ENCODE assay signal across 14 cellular contexts in genomic region chr14:31880935-31881334, GRCh38.
DNase-seq lines count a peak whose midpoint lies in the region; ATAC-seq and TF ChIP-seq lines count a peak whose summit lies in the region.
"Had no signal": no experiment of that assay in that cellular context is flagged by ENCODE, and none has a peak within 500 bp of the region (broad histone marks: within the 10 kb centered on the region; RNA-seq: fewer than 3 reads in every experiment).

No MANE protein-coding gene starts in this region.

- H3K4me1 ChIP-seq in adipocyte (ENCODE audit: control insufficient read depth, insufficient read depth, low read length) = peaks cover 23% of the 10 kb centered on the region
- H3K4me1 ChIP-seq in CD8-positive, alpha-beta memory T cell (ENCODE audit: insufficient read depth, low read length) = no peaks in the 10 kb centered on the region
- no peaks in the 10 kb centered on the region for H3K4me1 ChIP-seq in suprapubic skin

- no peak for TF ChIP-seq POLR2A in suprapubic skin (IDR thresholded peaks at IDR 0.05)

- no peak for TF ChIP-seq EP300 in suprapubic skin (IDR thresholded peaks at IDR 0.05)

- no peaks in the 10 kb centered on the region for H3K4me1 Mint-ChIP-seq in CD8-positive, alpha-beta memory T cell

- H3K4me3 Mint-ChIP-seq in CD8-positive, alpha-beta memory T cell = no peak overlapping the region
- H3K4me3 Mint-ChIP-seq: endodermal cell had no signal

- POLR2A ChIA-PET in CD8-positive, alpha-beta memory T cell (lab: Charles Lee) = no interaction called here

- no peaks in the 10 kb centered on the region for H3K36me3 ChIP-seq in adipocyte (ENCODE audit: control insufficient read depth, insufficient read depth, low read length, severe bottlenecking)
- no peaks in the 10 kb centered on the region for H3K36me3 ChIP-seq in CD8-positive, alpha-beta memory T cell (ENCODE audit: insufficient read depth, low read length)
- no peaks in the 10 kb centered on the region for H3K36me3 ChIP-seq in suprapubic skin
- H3K36me3 ChIP-seq: BLaER1 had no signal

- H3K36me3 Mint-ChIP-seq in CD8-positive, alpha-beta memory T cell = no peaks in the 10 kb centered on the region

- no peak overlapping the region for H3K9ac ChIP-seq in adipocyte (ENCODE audit: low read length)
- H3K9ac ChIP-seq: BLaER1 had no signal

- TF ChIP-seq CTCF in suprapubic skin (IDR thresholded peaks at IDR 0.05) = no peak

- H3K4me3 ChIP-seq in adipocyte (ENCODE audit: low read length) = no peak overlapping the region
- H3K4me3 ChIP-seq in CD8-positive, alpha-beta memory T cell (ENCODE audit: low read length) = no peak overlapping the region
- no peak overlapping the region for H3K4me3 ChIP-seq in suprapubic skin
- H3K4me3 ChIP-seq: BLaER1 had no signal

- no peak for ATAC-seq in GM21576 (IDR thresholded peaks at IDR 0.05; ENCODE audit: unreplicated experiment)
- ATAC-seq: right cardiac atrium had no signal

- H3K27me3 Mint-ChIP-seq in CD8-positive, alpha-beta memory T cell = peaks cover 2 to 5% of the 10 kb centered on the region in 2 donors

- no peak overlapping the region for H3K27ac Mint-ChIP-seq in CD8-positive, alpha-beta memory T cell
- H3K27ac Mint-ChIP-seq: endodermal cell had no signal

- no peaks in the 10 kb centered on the region for H3K27me3 ChIP-seq in adipocyte (replicated peaks; ENCODE audit: control insufficient read depth, insufficient read depth, low read length)
- H3K27me3 ChIP-seq in CD8-positive, alpha-beta memory T cell (ENCODE audit: insufficient read depth, low read length, poor library complexity, severe bottlenecking) = no peaks in the 10 kb centered on the region
- no peaks in the 10 kb centered on the region for H3K27me3 ChIP-seq in suprapubic skin
- H3K27me3 ChIP-seq: BLaER1 had no signal

- H3K9me3 ChIP-seq in adipocyte (ENCODE audit: control insufficient read depth, low read length) (no peaks in the 10 kb centered on the region), suprapubic skin (no peaks in the 10 kb centered on the region)
- H3K9me3 ChIP-seq in CD8-positive, alpha-beta memory T cell (ENCODE audit: low read length) = no peaks in the 10 kb centered on the region
- H3K9me3 ChIP-seq: BLaER1 had no signal

- H3K27ac ChIP-seq in CD8-positive, alpha-beta memory T cell (ENCODE audit: low read depth, low read length) = no peak overlapping the region
- H3K27ac ChIP-seq in suprapubic skin = no peak overlapping the region
- H3K27ac ChIP-seq: BLaER1 had no signal

- DNase-seq in A172 (ENCODE audit: low spot score) = peak; percentile 72
- peak; percentile 94 for DNase-seq in HCEC 1CT
- DNase-seq in adipocyte (ENCODE audit: low read depth) = peak; percentile 90
- peak; percentile 10 for DNase-seq in iPS-NIHi11 (ENCODE audit: low spot score)
- no peak for DNase-seq in CD8-positive, alpha-beta memory T cell
- no peak for DNase-seq in activated gamma-delta T cell (lab: John Stamatoyannopoulos, UW)
- no peak for DNase-seq in suprapubic skin (ENCODE audit: low spot score in 2 of 2)
- DNase-seq: activated CD4-positive, CD25-positive, alpha-beta regulatory T cell; endodermal cell; NCI-H1417 treated with DMSO at 0.1 percent for 48 hours; right cardiac atrium; stimulated activated CD8-positive, alpha-beta memory T cell treated with anti-CD3 and anti-CD28 coated beads, Interleukin-4, amount 100 ng/mL, for 48 hours had no signal

- 80% methylated on average over 4 of the region's 4 CpGs for WGBS in suprapubic skin

- CTCF ChIA-PET in CD8-positive, alpha-beta memory T cell (lab: Charles Lee) = no interaction called here

- H3K9me3 Mint-ChIP-seq in CD8-positive, alpha-beta memory T cell = peaks cover 0 to 2% (median 0%) of the 10 kb centered on the region in 5 donors
- H3K9me3 Mint-ChIP-seq: endodermal cell had no signal

Comparison
In these comparisons a context has a peak if more than half of its experiments do, and no peak if none do; other contexts are left out.
1. DNase-seq: peak in A172 (single experiment), HCEC 1CT (single experiment), adipocyte (single experiment) and iPS-NIHi11 (single experiment); none in CD8-positive, alpha-beta memory T cell (0 of 5), activated gamma-delta T cell (single experiment) and suprapubic skin (0 of 2).